ENCODE assay signal across 22 cellular contexts in the genomic region with DNA sequence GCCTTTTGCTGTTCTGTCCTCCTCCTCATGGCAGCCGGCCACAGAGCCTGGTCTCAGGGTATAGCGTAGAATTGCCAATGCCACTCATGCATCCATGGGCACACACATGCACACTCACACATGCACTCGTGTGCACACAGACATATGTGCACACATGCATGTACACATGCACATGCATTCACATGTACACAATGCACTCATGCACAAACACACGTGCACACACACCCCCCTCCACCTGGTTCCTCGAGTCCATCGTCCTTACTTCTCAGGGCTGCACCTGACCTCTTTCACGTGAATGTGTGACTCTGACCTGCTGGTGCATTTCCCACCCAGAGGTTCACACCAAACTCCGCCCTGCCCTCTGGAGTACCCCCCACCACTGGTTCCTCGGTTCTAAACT.
DNase-seq lines count a peak whose midpoint lies in the region; ATAC-seq and TF ChIP-seq lines count a peak whose summit lies in the region.
"Had no signal": no experiment of that assay in that cellular context is flagged by ENCODE, and none has a peak within 500 bp of the region (broad histone marks: within the 10 kb centered on the region; RNA-seq: fewer than 3 reads in every experiment).

No MANE protein-coding gene starts in this region.

- DNase-seq in activated CD4-positive, alpha-beta T cell treated with anti-CD3 and anti-CD28 coated beads, Interleukin-2, amount 10 ng/mL, durations not matched to agents 24 days and 14 days, result no peak
- no peak for DNase-seq in activated CD4-positive, alpha-beta T cell treated with anti-CD3 and anti-CD28 coated beads, Interleukin-2, amount 50 U/mL, for 48 hours
- DNase-seq in CD14-positive monocyte (ENCODE audit: low spot score) (peak; percentile 30), immature natural killer cell (no peak), superior temporal gyrus (ENCODE audit: extremely low spot score) (no peak), cerebellum (ENCODE audit: low spot score) (no peak), thyroid gland (no peak)
- no peak for DNase-seq in activated CD8-positive, alpha-beta T cell treated with anti-CD3 and anti-CD28 coated beads for 36 hours
- DNase-seq: activated CD4-positive, alpha-beta T cell treated with anti-CD3 and anti-CD28 coated beads for 48 hours; caudate nucleus; DMS153; erythroblast; foreskin keratinocyte; HFFc6; IMR-90; NCI-H1417 treated with DMSO at 0.1 percent for 48 hours; NCI-H524; SK-N-SH; spleen; stimulated activated CD4-positive, alpha-beta T cell treated with anti-CD3 and anti-CD28 coated beads, Interleukin-4, amount 100 ng/mL, for 24 hours had no signal

- no peak overlapping the region for H3K4me3 ChIP-seq in thyroid gland (replicated peaks in 1 of 3)
- H3K4me3 ChIP-seq: A549, spleen had no signal

- no peak for ATAC-seq in activated CD8-positive, alpha-beta T cell treated with anti-CD3 and anti-CD28 coated beads for 36 hours
- ATAC-seq: A549, foreskin keratinocyte had no signal

- no peaks in the 10 kb centered on the region for H3K36me3 ChIP-seq in thyroid gland
- H3K36me3 ChIP-seq: spleen had no signal

- no peaks in the 10 kb centered on the region for H3K27me3 ChIP-seq in thyroid gland
- H3K27me3 ChIP-seq: foreskin keratinocyte had no signal

- intact Hi-C loops in activated CD4-positive, alpha-beta T cell treated with anti-CD3 and anti-CD28 coated beads, Interleukin-2, amount 10 ng/mL, durations not matched to agents 24 days and 14 days (cut with micrococcal nuclease), result no loop called here
- intact Hi-C loops in CD14-positive monocyte (cut with micrococcal nuclease), result no loop called here
- intact Hi-C loops in activated CD8-positive, alpha-beta T cell treated with anti-CD3 and anti-CD28 coated beads for 36 hours (cut with micrococcal nuclease), result no loop called here
- intact Hi-C loops in thyroid gland (cut with DNase I), result no loop called here

- H3K4me1 Mint-ChIP-seq in activated CD4-positive, alpha-beta T cell treated with anti-CD3 and anti-CD28 coated beads, Interleukin-2, amount 10 ng/mL, durations not matched to agents 24 days and 14 days, result peaks cover 89% of the 10 kb centered on the region
- H3K4me1 Mint-ChIP-seq in CD14-positive monocyte, result no peaks in the 10 kb centered on the region
- peaks cover 98% of the 10 kb centered on the region for H3K4me1 Mint-ChIP-seq in activated CD8-positive, alpha-beta T cell treated with anti-CD3 and anti-CD28 coated beads for 36 hours (ENCODE audit: low read depth)
- H3K4me1 Mint-ChIP-seq in immature natural killer cell, result peaks cover 95 to 99% of the 10 kb centered on the region in 2 donors

- no peak for TF ChIP-seq POLR2A in thyroid gland (IDR thresholded peaks at IDR 0.05)

- H3K27ac ChIP-seq in thyroid gland, result no peak overlapping the region
- H3K27ac ChIP-seq: A549, foreskin keratinocyte, HL-60 had no signal

- no peaks in the 10 kb centered on the region for H3K9me3 ChIP-seq in thyroid gland
- H3K9me3 ChIP-seq: A549, SK-N-SH, spleen had no signal

- CTCF ChIA-PET in activated CD8-positive, alpha-beta T cell treated with anti-CD3 and anti-CD28 coated beads for 36 hours (lab: Charles Lee), result no interaction called here

- POLR2A ChIA-PET in activated CD8-positive, alpha-beta T cell treated with anti-CD3 and anti-CD28 coated beads for 36 hours (lab: Charles Lee), result interaction anchor here (1.1 to 10.7 kb wide), 5 partner anchors 8 to 1013 kb away, joined by 3 to 92 read pairs (median 4); no protein-coding TSS in a partner anchor

- H3K27me3 Mint-ChIP-seq in activated CD4-positive, alpha-beta T cell treated with anti-CD3 and anti-CD28 coated beads, Interleukin-2, amount 10 ng/mL, durations not matched to agents 24 days and 14 days, result no peaks in the 10 kb centered on the region
- H3K27me3 Mint-ChIP-seq in CD14-positive monocyte (ENCODE audit: low read depth in 3 of 3) (peaks cover 0 to 11% (median 2%) of the 10 kb centered on the region in 3 donors), immature natural killer cell (ENCODE audit: low read depth in 3 of 3) (peaks cover 0 to 2% (median 0%) of the 10 kb centered on the region in 3 donors)
- H3K27me3 Mint-ChIP-seq in activated CD8-positive, alpha-beta T cell treated with anti-CD3 and anti-CD28 coated beads for 36 hours, result no peaks in the 10 kb centered on the region

- H3K27ac Mint-ChIP-seq in activated CD4-positive, alpha-beta T cell treated with anti-CD3 and anti-CD28 coated beads, Interleukin-2, amount 10 ng/mL, durations not matched to agents 24 days and 14 days, result peak overlapping the region; percentile 82
- H3K27ac Mint-ChIP-seq in CD14-positive monocyte (peak overlapping the region in 1 of 7 donors; percentile 81), immature natural killer cell (peak overlapping the region; percentile 42 to 81 (median 70))
- peak overlapping the region; percentile 98 for H3K27ac Mint-ChIP-seq in activated CD8-positive, alpha-beta T cell treated with anti-CD3 and anti-CD28 coated beads for 36 hours
- H3K27ac Mint-ChIP-seq: HFFc6 had no signal

- H3K9me3 Mint-ChIP-seq in activated CD4-positive, alpha-beta T cell treated with anti-CD3 and anti-CD28 coated beads, Interleukin-2, amount 10 ng/mL, durations not matched to agents 24 days and 14 days, result no peaks in the 10 kb centered on the region
- H3K9me3 Mint-ChIP-seq in CD14-positive monocyte (peaks cover 0 to 1% (median 0%) of the 10 kb centered on the region in 7 donors), immature natural killer cell (no peaks in the 10 kb centered on the region)
- no peaks in the 10 kb centered on the region for H3K9me3 Mint-ChIP-seq in activated CD8-positive, alpha-beta T cell treated with anti-CD3 and anti-CD28 coated beads for 36 hours
- H3K9me3 Mint-ChIP-seq: HFFc6 had no signal

- WGBS in thyroid gland, 2 donors, result 81 to 86% methylated on average over 7 of the region's 9 CpGs

- peaks cover 22% of the 10 kb centered on the region for H3K36me3 Mint-ChIP-seq in activated CD4-positive, alpha-beta T cell treated with anti-CD3 and anti-CD28 coated beads, Interleukin-2, amount 10 ng/mL, durations not matched to agents 24 days and 14 days (ENCODE audit: low read depth)
- H3K36me3 Mint-ChIP-seq in CD14-positive monocyte (no peaks in the 10 kb centered on the region), immature natural killer cell (no peaks in the 10 kb centered on the region)
- H3K36me3 Mint-ChIP-seq in activated CD8-positive, alpha-beta T cell treated with anti-CD3 and anti-CD28 coated beads for 36 hours (ENCODE audit: low read depth), result peaks cover 34% of the 10 kb centered on the region

- H3K4me1 ChIP-seq in thyroid gland, result peaks cover 11 to 14% of the 10 kb centered on the region in 2 donors
- H3K4me1 ChIP-seq: A549 had no signal

- no peak for TF ChIP-seq CTCF in CD14-positive monocyte (IDR thresholded peaks at IDR 0.05)
- TF ChIP-seq CTCF in activated CD8-positive, alpha-beta T cell treated with anti-CD3 and anti-CD28 coated beads for 36 hours (IDR thresholded peaks at IDR 0.05), result no peak
- no peak for TF ChIP-seq CTCF in thyroid gland (IDR thresholded peaks at IDR 0.05)

- peak overlapping the region; percentile 75 for H3K4me3 Mint-ChIP-seq in activated CD4-positive, alpha-beta T cell treated with anti-CD3 and anti-CD28 coated beads, Interleukin-2, amount 10 ng/mL, durations not matched to agents 24 days and 14 days
- H3K4me3 Mint-ChIP-seq in CD14-positive monocyte (no peak overlapping the region), immature natural killer cell (peak overlapping the region in 4 of 5 donors; percentile 59 to 81 (median 66))
- peak overlapping the region; percentile 64 for H3K4me3 Mint-ChIP-seq in activated CD8-positive, alpha-beta T cell treated with anti-CD3 and anti-CD28 coated beads for 36 hours
- H3K4me3 Mint-ChIP-seq: HFFc6 had no signal

Comparison
In these comparisons a context has a peak if more than half of its experiments do, and no peak if none do; other contexts are left out.
1. H3K4me3 Mint-ChIP-seq: peak in activated CD4-positive, alpha-beta T cell treated with anti-CD3 and anti-CD28 coated beads, Interleukin-2, amount 10 ng/mL, durations not matched to agents 24 days and 14 days (single experiment), activated CD8-positive, alpha-beta T cell treated with anti-CD3 and anti-CD28 coated beads for 36 hours (single experiment) and immature natural killer cell (4 of 5); none in CD14-positive monocyte (0 of 2).